7 cellular contexts compared by ENCODE assay signal in genomic region chr7:32905175-32905662, GRCh38. TPM values are rescaled to one million over a fixed set of nuclear protein-coding genes. Genes with fewer than 3 reads are reported as not detected.
DNase-seq lines count a peak whose midpoint lies in the region; ATAC-seq lines count a peak whose summit lies in the region.

No MANE protein-coding gene starts in this region.

- H3K9ac ChIP-seq in endocrine pancreas (ENCODE audit: control insufficient read depth, insufficient read depth, low read length): no peak overlapping the region

- no peaks in the 10 kb centered on the region for H3K27me3 ChIP-seq in endocrine pancreas (ENCODE audit: control insufficient read depth, insufficient read depth, low read length)

- H3K36me3 ChIP-seq in endocrine pancreas (ENCODE audit: control insufficient read depth, insufficient read depth, low read length): no peaks in the 10 kb centered on the region

- DNase-seq in NCI-H2171 (lab: John Stamatoyannopoulos, UW) (peak; percentile 4), mucosa of gallbladder (ENCODE audit: low spot score) (peak; percentile 40), OCI-M2 (lab: John Stamatoyannopoulos, UW; ENCODE audit: unreplicated experiment) (no peak)
- DNase-seq in activated CD8-positive, alpha-beta memory T cell treated with anti-CD3 and anti-CD28 coated beads for 24 hours: peak; percentile 80
- DNase-seq in stimulated activated CD8-positive, alpha-beta memory T cell treated with anti-CD3 and anti-CD28 coated beads, Interleukin-4, amount 100 ng/mL, for 48 hours: peak; percentile 80

- H3K4me3 ChIP-seq in endocrine pancreas (ENCODE audit: control insufficient read depth, insufficient read depth, low read length): peak overlapping the region; percentile 52

- H3K9me3 ChIP-seq in endocrine pancreas (ENCODE audit: control insufficient read depth, low read length): no peaks in the 10 kb centered on the region

- no peaks in the 10 kb centered on the region for H3K4me1 ChIP-seq in endocrine pancreas (ENCODE audit: control insufficient read depth, insufficient read depth, low read length)

- peak; percentile 71 for ATAC-seq in GM21447 (IDR thresholded peaks at IDR 0.05; ENCODE audit: unreplicated experiment)

RNA-seq across cellular contexts. Expression of gene KBTBD2, which starts 13.7 kb away (rescaled TPM):
- total RNA-seq in mucosa of gallbladder: 24.7 TPM

RNA-seq across cellular contexts. Expression of gene FKBP9, which starts 52.0 kb away (rescaled TPM):
- 116 TPM for total RNA-seq in mucosa of gallbladder
